Comparison of ENCODE assay signal across 18 cellular contexts in genomic region chr22:24322522-24322921, GRCh38. TPM values are rescaled to one million over a fixed set of nuclear protein-coding genes. Genes with fewer than 3 reads are reported as not detected.
DNase-seq lines count a peak whose midpoint lies in the region; ATAC-seq and TF ChIP-seq lines count a peak whose summit lies in the region.
"Had no signal": no experiment of that assay in that cellular context is flagged by ENCODE, and none has a peak within 500 bp of the region (broad histone marks: within the 10 kb centered on the region; RNA-seq: fewer than 3 reads in every experiment).

No MANE protein-coding gene starts in this region.

- H3K27ac ChIP-seq in 22Rv1 (peak overlapping the region; percentile 65), VCaP (peak overlapping the region; percentile 72), A673 (ENCODE audit: low read depth, low read length, poor library complexity, severe bottlenecking) (no peak overlapping the region), suprapubic skin (no peak overlapping the region), neuronal stem cell (replicated peaks; ENCODE audit: low read length) (no peak overlapping the region)
- H3K27ac ChIP-seq: BLaER1 treated with 17β-estradiol and CSF1 and Interleukin-3, amounts not matched to agents 10 nM and 100 nM; SK-N-MC had no signal

- H3K36me3 ChIP-seq in BE2C (peaks cover 30% of the 10 kb centered on the region), A673 (ENCODE audit: insufficient read depth, low read length, poor library complexity, severe bottlenecking) (peaks cover 27% of the 10 kb centered on the region), suprapubic skin (peaks cover 62% of the 10 kb centered on the region), neuronal stem cell (replicated peaks in 1 of 2; ENCODE audit: control insufficient read depth in 2 of 2, insufficient read depth in 2 of 2, low read length in 2 of 2) (peaks cover 24 to 91% of the 10 kb centered on the region in 2 donors)

- H3K4me3 ChIP-seq in BE2C (ENCODE audit: low read depth, low read length) = peak overlapping the region; percentile 24
- H3K4me3 ChIP-seq in A673 (ENCODE audit: low read depth, low read length, poor library complexity, severe bottlenecking) = no peak overlapping the region
- no peak overlapping the region for H3K4me3 ChIP-seq in suprapubic skin
- H3K4me3 ChIP-seq in neuronal stem cell (ENCODE audit: low read length in 2 of 2) = no peak overlapping the region
- H3K4me3 ChIP-seq: BLaER1 treated with 17β-estradiol and CSF1 and Interleukin-3, amounts not matched to agents 10 nM and 100 nM; HAP-1; SK-N-MC had no signal

- H3K9me3 ChIP-seq in BE2C (no peaks in the 10 kb centered on the region), A673 (ENCODE audit: low read depth, low read length, poor library complexity, severe bottlenecking) (no peaks in the 10 kb centered on the region), suprapubic skin (no peaks in the 10 kb centered on the region), neuronal stem cell (replicated peaks in 1 of 2; ENCODE audit: control insufficient read depth in 2 of 2, insufficient read depth in 1 of 2, low read depth in 1 of 2, low read length in 2 of 2) (peaks cover 1 to 4% of the 10 kb centered on the region in 2 donors)
- H3K9me3 ChIP-seq: BLaER1 treated with 17β-estradiol and CSF1 and Interleukin-3, amounts not matched to agents 10 nM and 100 nM; HAP-1 had no signal

- H3K18ac ChIP-seq in neuronal stem cell (ENCODE audit: low read length) = no peak overlapping the region

- no peaks in the 10 kb centered on the region for H3K79me1 ChIP-seq in neuronal stem cell (ENCODE audit: low read depth, low read length)

- H3K9ac ChIP-seq in neuronal stem cell (ENCODE audit: low read depth, low read length, poor library complexity) = no peak overlapping the region

- no peak overlapping the region for H3K4me3 Mint-ChIP-seq in glutamatergic neuron (ENCODE audit: unreplicated experiment)

- H3K4me2 ChIP-seq in neuronal stem cell (ENCODE audit: insufficient read depth, low read length, poor library complexity, severe bottlenecking) = no peak overlapping the region
- H3K4me2 ChIP-seq: BLaER1 treated with 17β-estradiol and CSF1 and Interleukin-3, amounts not matched to agents 10 nM and 100 nM had no signal

- no peak for TF ChIP-seq CTCF in 22Rv1 (IDR thresholded peaks at IDR 0.05)
- no peak for TF ChIP-seq CTCF in BE2C (IDR thresholded peaks at IDR 0.05; ENCODE audit: low read depth, low read length)
- no peak for TF ChIP-seq CTCF in VCaP (conservative IDR thresholded peaks at IDR 0.05)
- TF ChIP-seq CTCF in glutamatergic neuron (IDR thresholded peaks at IDR 0.05; ENCODE audit: partially characterized antibody, unreplicated experiment) = no peak
- no peak for TF ChIP-seq CTCF in A673 (conservative IDR thresholded peaks at IDR 0.05; ENCODE audit: low read depth, low read length)
- TF ChIP-seq CTCF in suprapubic skin (IDR thresholded peaks at IDR 0.05) = no peak

- no peak overlapping the region for H2BK15ac ChIP-seq in neuronal stem cell (ENCODE audit: low read length)

- TF ChIP-seq POLR2A in suprapubic skin (IDR thresholded peaks at IDR 0.05) = no peak

- no peak overlapping the region for H3K4ac ChIP-seq in neuronal stem cell (ENCODE audit: low read length)

- intact Hi-C loops in A673 (cut with micrococcal nuclease; ENCODE audit: unreplicated experiment) = no loop called here

- H3K27me3 Mint-ChIP-seq in glutamatergic neuron (ENCODE audit: unreplicated experiment) = no peaks in the 10 kb centered on the region

- H2AK5ac ChIP-seq in neuronal stem cell (ENCODE audit: low read depth, low read length) = no peak overlapping the region

- no peak overlapping the region for H2AFZ ChIP-seq in neuronal stem cell (ENCODE audit: low read length)

- CTCF ChIA-PET in A673 (lab: Charles Lee) = no interaction called here

- H2BK12ac ChIP-seq in neuronal stem cell (ENCODE audit: low read length) = no peak overlapping the region

- DNase-seq in BE2C (peak; percentile 72), glutamatergic neuron (no peak), A673 (ENCODE audit: low spot score) (no peak), suprapubic skin (ENCODE audit: low spot score in 2 of 2) (no peak), neuronal stem cell (ENCODE audit: low spot score) (no peak)
- DNase-seq: COR-L47; DMS153; NCI-H1048; NCI-H2227 treated with DMSO at 0.1 percent for 48 hours; NCI-H526; NK-92 treated with Interleukin-12 subunit alpha and Interleukin-12 subunit beta, amount 100 ng/mL, for 24 hours; PC-3 had no signal

- no TSS peak for BruUV-seq in A673 (replicated peaks; lab: Mats Ljungman, UMichigan)

- H2BK5ac ChIP-seq in neuronal stem cell (ENCODE audit: low read length) = no peak overlapping the region

- H4K91ac ChIP-seq in neuronal stem cell (ENCODE audit: low read depth, low read length, poor library complexity) = no peak overlapping the region

- no peak overlapping the region for H3K23ac ChIP-seq in neuronal stem cell (ENCODE audit: low read depth, low read length, poor library complexity)

- H3K36me3 Mint-ChIP-seq in glutamatergic neuron (ENCODE audit: unreplicated experiment) = peaks cover 10% of the 10 kb centered on the region

- WGBS in suprapubic skin = 65% methylated on average over 6 of the region's 6 CpGs
- WGBS in neuronal stem cell (ENCODE audit: extremely low coverage in 2 of 2, insufficient read length in 2 of 2, insufficient replicate concordance in 1 of 2), 2 donors = no CpG with 5 or more reads among the region's 6 CpGs

- no peak overlapping the region for H3K14ac ChIP-seq in neuronal stem cell (ENCODE audit: low read length)

- no peaks in the 10 kb centered on the region for H3K4me1 Mint-ChIP-seq in glutamatergic neuron (ENCODE audit: low read depth, unreplicated experiment)

- H3K4me1 ChIP-seq in BE2C (peaks cover 29% of the 10 kb centered on the region), A673 (ENCODE audit: insufficient read depth, low read length, poor library complexity, severe bottlenecking) (no peaks in the 10 kb centered on the region), suprapubic skin (peaks cover 8% of the 10 kb centered on the region), neuronal stem cell (ENCODE audit: control insufficient read depth in 2 of 2, insufficient read depth in 1 of 2, low read depth in 1 of 2, low read length in 2 of 2) (no peaks in the 10 kb centered on the region)
- H3K4me1 ChIP-seq: HAP-1 had no signal

- H3K27ac Mint-ChIP-seq in glutamatergic neuron (ENCODE audit: unreplicated experiment) = peak overlapping the region; percentile 57

- POLR2A ChIA-PET in A673 (lab: Charles Lee; ENCODE audit: low non-redundant PET) = no interaction called here

- H3K27me3 ChIP-seq in BE2C (no peaks in the 10 kb centered on the region), A673 (replicated peaks; ENCODE audit: insufficient read depth, low read depth, low read length, poor library complexity) (no peaks in the 10 kb centered on the region), suprapubic skin (no peaks in the 10 kb centered on the region), neuronal stem cell (ENCODE audit: control insufficient read depth in 3 of 3, insufficient read depth in 3 of 3, low read depth in 1 of 3, low read length in 3 of 3) (no peaks in the 10 kb centered on the region)
- H3K27me3 ChIP-seq: BLaER1 treated with 17β-estradiol and CSF1 and Interleukin-3, amounts not matched to agents 10 nM and 100 nM had no signal

- no peak for ATAC-seq in HG02981 (IDR thresholded peaks at IDR 0.05; ENCODE audit: unreplicated experiment)
- ATAC-seq: PC-3 had no signal

- no peak overlapping the region for H4K8ac ChIP-seq in neuronal stem cell (ENCODE audit: low read depth, low read length)

- H3K9me3 Mint-ChIP-seq in glutamatergic neuron (ENCODE audit: unreplicated experiment) = peaks cover 3% of the 10 kb centered on the region

- TF ChIP-seq EP300 in suprapubic skin (IDR thresholded peaks at IDR 0.05) = no peak

- H2BK120ac ChIP-seq in neuronal stem cell (ENCODE audit: low read depth, low read length) = no peak overlapping the region

RNA-seq across cellular contexts. Expression of gene SPECC1L, which starts 51.9 kb away (rescaled TPM):
- 31.1 TPM for polyA plus RNA-seq in BE2C (2012; ENCODE audit: insufficient read depth, insufficient read length, low read depth)
- 173 TPM for total RNA-seq in glutamatergic neuron (ENCODE audit: unreplicated experiment)
- total RNA-seq in A673 (2021) = 55.6 and 56.7 TPM in 2 replicates
- total RNA-seq in suprapubic skin = 10 to 100 TPM; 15.7 to 28.5 (median 21.4) TPM
- polyA plus RNA-seq in neuronal stem cell (2013, experiment 1 of 2) = 24.1 TPM
- polyA plus RNA-seq in neuronal stem cell (2013, experiment 2 of 2) = 26.0 TPM

Comparison
In these comparisons a context has a peak if more than half of its experiments do, and no peak if none do; other contexts are left out.
1. H3K27ac ChIP-seq: peak in 22Rv1 (single experiment) and VCaP (single experiment); none in A673 (single experiment), suprapubic skin (single experiment) and neuronal stem cell (single experiment).